1 cellular context compared by ENCODE assay signal in genomic region chr1:11748294-11749202, GRCh38.
TF ChIP-seq lines count a peak whose summit lies in the region.

No MANE protein-coding gene starts in this region.

TF ChIP-seq in GM12878, 131 proteins besides CTCF, POLR2A, EP300 and RAD21:
- TF ChIP-seq MYC (IDR thresholded peaks at IDR 0.05; ENCODE audit: insufficient read depth, insufficient read length, insufficient replicate concordance, low read length, severe bottlenecking) (no peak), SRF (IDR thresholded peaks at IDR 0.05; ENCODE audit: low read depth in 2 of 2, low read length in 2 of 2) (0 out of 4 replicates have a peak, but pooled peaks of 1 of the 2 experiments have one; percentile 13)
